In the genomic region with DNA sequence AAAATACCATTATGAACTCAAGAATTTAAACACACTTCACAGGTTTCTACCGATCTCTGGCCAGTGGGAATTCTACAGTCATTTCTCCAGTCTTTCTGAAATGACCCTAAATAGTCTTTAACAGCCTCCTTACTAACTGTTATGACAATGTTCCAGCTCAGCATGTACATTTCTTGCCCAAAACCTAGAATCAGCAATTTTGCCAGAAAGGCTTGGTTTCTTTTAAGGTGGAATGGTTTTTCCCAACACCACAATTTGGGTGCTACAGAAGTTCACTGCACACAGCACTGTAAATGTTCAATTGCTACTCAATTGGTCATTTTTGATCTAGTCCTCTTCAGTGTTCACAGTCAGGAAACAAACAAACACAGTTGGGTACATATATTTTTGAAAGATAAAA, we compare ENCODE assay signal across 29 cellular contexts.
"Had no signal": no experiment of that assay in that cellular context is flagged by ENCODE, and none has a peak within 500 bp of the region (broad histone marks: within the 10 kb centered on the region; RNA-seq: fewer than 3 reads in every experiment).

No MANE protein-coding gene starts in this region.

- DNase-seq: colonic mucosa; cortex of kidney; dermis blood vessel endothelial cell; dorsolateral prefrontal cortex; effector CD4-positive, alpha-beta T cell; effector CD8-positive, alpha-beta T cell; effector memory CD4-positive, alpha-beta T cell; effector memory CD8-positive, alpha-beta T cell; endodermal cell; erythroblast; esophagus squamous epithelium; foreskin fibroblast; foreskin keratinocyte; foreskin melanocyte; gastrocnemius medialis; glutamatergic neuron; head of caudate nucleus; heart left ventricle; heart right ventricle had no signal

- H3K36me3 ChIP-seq: colonic mucosa, gastrocnemius medialis had no signal

- H3K27ac ChIP-seq: colonic mucosa, coronary artery, dorsolateral prefrontal cortex, epithelial cell of prostate, esophagus muscularis mucosa, esophagus squamous epithelium, foreskin keratinocyte, gastrocnemius medialis, gastroesophageal sphincter, heart left ventricle, heart right ventricle had no signal

- H3K27ac Mint-ChIP-seq: dendritic cell treated with granulocyte-macrophage colony-stimulating factor and Interleukin-4, amounts not matched to agents 40 ng/mL and 50 ng/mL, for 4 days; effector memory CD8-positive, alpha-beta T cell; endodermal cell had no signal

- H3K4me3 ChIP-seq: colonic mucosa, coronary artery, dorsolateral prefrontal cortex, esophagus muscularis mucosa, esophagus squamous epithelium, gastrocnemius medialis, gastroesophageal sphincter, heart left ventricle, heart right ventricle had no signal

- H3K4me3 Mint-ChIP-seq: dendritic cell treated with granulocyte-macrophage colony-stimulating factor and Interleukin-4, amounts not matched to agents 40 ng/mL and 50 ng/mL, for 4 days; effector memory CD8-positive, alpha-beta T cell; endodermal cell had no signal

- H3K27me3 ChIP-seq: colonic mucosa, dorsolateral prefrontal cortex, esophagus muscularis mucosa, esophagus squamous epithelium, foreskin keratinocyte, gastrocnemius medialis, gastroesophageal sphincter, heart left ventricle, heart right ventricle had no signal

- FAIRE-seq: colon, endometrium, endothelial cell of umbilical vein, frontal cortex had no signal

- H3K4me1 ChIP-seq: colonic mucosa, esophagus muscularis mucosa, esophagus squamous epithelium, gastroesophageal sphincter had no signal

- ATAC-seq: effector memory CD8-positive, alpha-beta T cell; esophagus mucosa; foreskin keratinocyte; gastrocnemius medialis; gastroesophageal sphincter; heart left ventricle; heart right ventricle had no signal

- H3K9me3 ChIP-seq: colonic mucosa, esophagus muscularis mucosa, gastrocnemius medialis had no signal
